Comparison of ENCODE assay signal across 1 cellular context in the genomic region with DNA sequence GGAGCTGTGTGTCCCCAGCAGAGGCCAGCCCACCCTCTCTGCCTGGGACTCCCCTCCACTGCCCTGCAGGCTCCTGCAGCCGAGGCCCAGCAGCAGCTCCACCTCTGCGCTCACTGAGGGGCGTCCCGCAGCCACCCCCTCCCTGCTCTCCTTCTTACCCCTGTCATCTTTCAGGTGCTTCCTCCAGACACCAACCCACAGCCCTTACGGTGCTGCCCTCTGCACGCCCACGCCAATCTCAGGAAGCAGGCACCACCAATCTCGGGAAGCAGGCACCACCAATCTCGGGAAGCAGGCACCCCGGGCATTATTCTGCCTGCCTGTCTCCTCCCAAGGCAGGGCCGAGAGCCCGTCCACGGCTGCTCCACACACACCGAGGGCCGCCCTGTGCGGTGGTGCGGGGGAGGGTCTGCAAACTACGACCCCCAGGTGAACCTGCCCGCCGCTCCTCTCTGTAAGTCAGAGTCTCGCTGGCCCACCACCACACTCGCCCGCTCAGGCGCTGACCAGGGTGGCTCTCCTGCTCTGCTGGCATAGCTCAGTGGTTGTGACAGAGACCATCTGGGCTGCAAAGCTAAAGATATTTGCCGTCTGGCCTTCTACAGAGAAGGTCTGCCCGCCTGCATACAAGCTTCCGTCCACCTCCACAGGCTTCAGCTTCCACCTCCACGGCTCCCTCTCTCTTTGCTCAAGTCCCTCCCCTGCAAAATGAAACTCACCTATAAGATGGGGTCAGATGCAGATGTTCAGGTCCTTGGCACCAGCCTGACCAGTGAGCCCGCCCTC.
TF ChIP-seq lines count a peak whose summit lies in the region.

No MANE protein-coding gene starts in this region.

TF ChIP-seq in GM23338, 12 proteins besides CTCF, POLR2A, EP300 and RAD21 (continued from another document):
- TF ChIP-seq EZH2phosphoT487 (IDR thresholded peaks at IDR 0.05; ENCODE audit: unreplicated experiment) (no peak), EZH2 (IDR thresholded peaks at IDR 0.05; ENCODE audit: low read depth, unreplicated experiment) (no peak), NANOG (IDR thresholded peaks at IDR 0.05; ENCODE audit: borderline replicate concordance) (no peak), ZNF331 (CRISPR knock-in tag; IDR thresholded peaks at IDR 0.05; ENCODE audit: low read depth) (no peak), STAT1 (IDR thresholded peaks at IDR 0.05; ENCODE audit: unreplicated experiment) (no peak)
